32 cellular contexts compared by ENCODE assay signal in genomic region chr9:136154943-136155342, GRCh38. TPM values are rescaled to one million over a fixed set of nuclear protein-coding genes. Genes with fewer than 3 reads are reported as not detected.
"Had no signal": no experiment of that assay in that cellular context is flagged by ENCODE, and none has a peak within 500 bp of the region (broad histone marks: within the 10 kb centered on the region; RNA-seq: fewer than 3 reads in every experiment).

No MANE protein-coding gene starts in this region.

- H3K9me3 Mint-ChIP-seq: immature natural killer cell; naive thymus-derived CD8-positive, alpha-beta T cell; stimulated activated memory B cell treated with anti-CD40 and anti-IgM and Interleukin-4, amounts not matched to agents 10 μg/mL and 1 μg/mL and 100 μg/mL, for 72 hours; stimulated activated naive CD8-positive, alpha-beta T cell treated with anti-CD3 and anti-CD28 coated beads, Interleukin-15, amount 100 ng/mL, for 72 hours; type B pancreatic cell had no signal

- H3K4me3 Mint-ChIP-seq: immature natural killer cell; naive thymus-derived CD8-positive, alpha-beta T cell; nephron; stimulated activated memory B cell treated with anti-CD40 and anti-IgM and Interleukin-4, amounts not matched to agents 10 μg/mL and 1 μg/mL and 100 μg/mL, for 72 hours; stimulated activated naive CD8-positive, alpha-beta T cell treated with anti-CD3 and anti-CD28 coated beads, Interleukin-15, amount 100 ng/mL, for 72 hours; type B pancreatic cell had no signal

- H3K27me3 ChIP-seq: pancreas, right lobe of liver had no signal

- H3K36me3 ChIP-seq: left lung, lower lobe of right lung, pancreas, prostate gland, right lobe of liver, tibial nerve, uterus had no signal

- H3K36me3 Mint-ChIP-seq: immature natural killer cell; naive thymus-derived CD8-positive, alpha-beta T cell; stimulated activated memory B cell treated with anti-CD40 and anti-IgM and Interleukin-4, amounts not matched to agents 10 μg/mL and 1 μg/mL and 100 μg/mL, for 72 hours; type B pancreatic cell had no signal

- H3K4me2 ChIP-seq: smooth muscle cell had no signal

- H3K9me3 ChIP-seq: left lung, lower lobe of right lung, pancreas, prostate gland, right lobe of liver, tibial nerve, uterus had no signal

- H3K27ac Mint-ChIP-seq: immature natural killer cell; naive thymus-derived CD8-positive, alpha-beta T cell; nephron; stimulated activated memory B cell treated with anti-CD40 and anti-IgM and Interleukin-4, amounts not matched to agents 10 μg/mL and 1 μg/mL and 100 μg/mL, for 72 hours; stimulated activated naive CD8-positive, alpha-beta T cell treated with anti-CD3 and anti-CD28 coated beads, Interleukin-15, amount 100 ng/mL, for 72 hours; type B pancreatic cell had no signal

- ATAC-seq: left colon; left lung; lower lobe of right lung; naive thymus-derived CD8-positive, alpha-beta T cell; pancreas; right lobe of liver; stimulated activated memory B cell treated with anti-CD40 and anti-IgM and Interleukin-4, amounts not matched to agents 10 μg/mL and 1 μg/mL and 100 μg/mL, for 72 hours; stimulated activated naive CD8-positive, alpha-beta T cell treated with anti-CD3 and anti-CD28 coated beads, Interleukin-15, amount 100 ng/mL, for 72 hours had no signal

- H3K4me3 ChIP-seq: left lung, lower lobe of right lung, pancreas, prostate gland, right lobe of liver, smooth muscle cell, tibial nerve, uterus had no signal

- H3K4me1 ChIP-seq: left lung, lower lobe of right lung, pancreas, prostate gland, right lobe of liver, tibial nerve, uterus had no signal

- FAIRE-seq: islet of Langerhans, kidney, pancreas had no signal

- H3K4me1 Mint-ChIP-seq: immature natural killer cell; stimulated activated memory B cell treated with anti-CD40 and anti-IgM and Interleukin-4, amounts not matched to agents 10 μg/mL and 1 μg/mL and 100 μg/mL, for 72 hours; stimulated activated naive CD8-positive, alpha-beta T cell treated with anti-CD3 and anti-CD28 coated beads, Interleukin-15, amount 100 ng/mL, for 72 hours had no signal

- DNase-seq: hypothalamus; immature natural killer cell; kidney; left colon; lower lobe of right lung; mammary epithelial cell; mesenchymal stem cell; naive thymus-derived CD8-positive, alpha-beta T cell; nucleus accumbens; right lobe of liver; stimulated activated CD4-positive, alpha-beta T cell treated with anti-CD3 and anti-CD28 coated beads, Interleukin-1b, Interleukin-23, amount 100 ng/mL, for 48 hours; stimulated activated CD4-positive, alpha-beta T cell treated with anti-CD3 and anti-CD28 coated beads, Interleukin-2, amount 100 ng/mL, for 48 hours; stimulated activated CD4-positive, alpha-beta T cell treated with anti-CD3 and anti-CD28 coated beads, Interleukin-4, amount 100 ng/mL, for 4 hours; stimulated activated CD8-positive, alpha-beta memory T cell treated with anti-CD3 and anti-CD28 coated beads, Interleukin-4, amount 100 ng/mL, for 48 hours; stimulated activated naive CD4-positive, alpha-beta T cell treated with Interleukin-2 at 50 U/mL for 16 hours; stimulated activated naive CD8-positive, alpha-beta T cell treated with anti-CD3 and anti-CD28 coated beads, Interleukin-15, amount 100 ng/mL, for 72 hours; substantia nigra; uterus had no signal

- H3K27ac ChIP-seq: left lung, lower lobe of right lung, pancreas, prostate gland, right lobe of liver, tibial nerve, uterus had no signal

RNA-seq across cellular contexts. Expression of gene LHX3, which starts 50.0 kb away (rescaled TPM):
- total RNA-seq: kidney; left colon; left lung; liver; lower lobe of right lung; mammary epithelial cell; mucosa of gallbladder; naive thymus-derived CD8-positive, alpha-beta T cell; osteoblast; pancreas; right lobe of liver; skeletal muscle tissue; smooth muscle cell; tibial nerve; ureter; uterus had no signal
- polyA plus RNA-seq: immature natural killer cell; liver; mammary epithelial cell; naive thymus-derived CD8-positive, alpha-beta T cell; pancreas; smooth muscle cell had no signal
